In the genomic region with DNA sequence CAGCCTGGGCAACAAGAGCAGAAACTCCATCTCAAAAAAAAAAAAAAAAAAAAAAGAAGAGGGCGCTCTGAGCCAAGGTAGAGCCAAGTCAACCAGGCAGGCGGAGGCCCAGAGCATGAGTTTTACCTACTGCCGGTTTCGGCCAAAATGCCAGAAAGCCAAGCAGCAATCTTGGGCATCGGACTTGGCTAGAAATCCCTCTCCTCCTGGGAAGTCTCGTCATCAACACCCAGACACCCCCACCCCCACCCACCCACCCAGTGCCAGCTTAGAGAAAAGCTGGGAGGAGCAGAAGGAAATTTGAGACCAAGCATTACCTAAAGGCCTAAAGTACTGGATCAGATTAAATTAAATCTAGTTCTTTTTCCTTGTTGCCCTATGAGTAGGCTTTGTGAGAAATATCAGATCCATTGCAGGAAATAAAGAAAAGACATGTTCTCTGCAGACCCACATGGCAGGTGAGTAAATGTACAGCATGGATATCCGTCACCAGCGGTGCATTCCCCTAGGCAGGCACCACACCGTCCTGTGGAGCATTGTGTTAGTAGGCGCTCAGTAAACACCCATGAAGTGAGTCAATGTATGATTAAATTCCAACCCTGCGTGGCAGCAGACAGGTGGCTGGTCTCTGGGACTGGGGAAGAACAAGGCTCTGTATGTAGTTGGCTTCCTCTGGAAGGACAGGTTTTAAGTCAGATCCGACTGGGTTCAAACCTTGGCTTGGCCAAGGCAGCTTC, we compare ENCODE assay signal across 14 cellular contexts. TPM values are rescaled to one million over a fixed set of nuclear protein-coding genes. Genes with fewer than 3 reads are reported as not detected.
DNase-seq lines count a peak whose midpoint lies in the region; ATAC-seq and TF ChIP-seq lines count a peak whose summit lies in the region.
"Had no signal": no experiment of that assay in that cellular context is flagged by ENCODE, and none has a peak within 500 bp of the region (broad histone marks: within the 10 kb centered on the region; RNA-seq: fewer than 3 reads in every experiment).

No MANE protein-coding gene starts in this region.

- peaks cover 9% of the 10 kb centered on the region for H3K36me3 Mint-ChIP-seq in Caco-2 (ENCODE audit: insufficient read depth, unreplicated experiment)

- H3K9me3 ChIP-seq in Caco-2 (no peaks in the 10 kb centered on the region), SK-N-MC (ENCODE audit: low read depth, low read length) (no peaks in the 10 kb centered on the region), vagina (no peaks in the 10 kb centered on the region), transverse colon (no peaks in the 10 kb centered on the region)
- H3K9me3 ChIP-seq: prostate gland had no signal

- H3K36me3 ChIP-seq in Caco-2 (ENCODE audit: control insufficient read depth, insufficient read depth, low read length), result no peaks in the 10 kb centered on the region
- no peaks in the 10 kb centered on the region for H3K36me3 ChIP-seq in SK-N-MC (ENCODE audit: insufficient read depth, low read length)
- no peaks in the 10 kb centered on the region for H3K36me3 ChIP-seq in vagina
- H3K36me3 ChIP-seq in transverse colon, result no peaks in the 10 kb centered on the region
- H3K36me3 ChIP-seq: prostate gland had no signal

- no peak overlapping the region for H3K9ac ChIP-seq in SK-N-MC (ENCODE audit: insufficient read length)

- POLR2A ChIA-PET in Caco-2 (lab: Charles Lee), result interaction anchor here (0.5 kb wide), 1 partner anchor 12 kb away, joined by 3 read pairs; no protein-coding TSS in a partner anchor

- CTCF ChIA-PET in Caco-2 (lab: Charles Lee), result no interaction called here

- in situ Hi-C loops in transverse colon (cut with MboI; ENCODE audit: low pct_ligation_motif_present in 1 of 4, low pct_unique_long_range_greater_than_20kb in 1 of 4, low sequenced_read_pairs in 3 of 4), result no loop called here

- peaks cover 76% of the 10 kb centered on the region for H3K4me1 Mint-ChIP-seq in Caco-2 (ENCODE audit: low read depth, unreplicated experiment)
- H3K4me1 Mint-ChIP-seq: B cell had no signal

- H3K4me3 Mint-ChIP-seq in Caco-2 (ENCODE audit: unreplicated experiment), result no peak overlapping the region
- H3K4me3 Mint-ChIP-seq: B cell had no signal

- no peak for TF ChIP-seq CTCF in Caco-2 (IDR thresholded peaks at IDR 0.05; ENCODE audit: insufficient read depth in 1 of 2, low read depth in 1 of 2, low read length in 1 of 2, severe bottlenecking in 1 of 2, unreplicated experiment in 1 of 2)
- no peak for TF ChIP-seq CTCF in vagina (IDR thresholded peaks at IDR 0.05)
- no peak for TF ChIP-seq CTCF in transverse colon (IDR thresholded peaks at IDR 0.05)

- H3K27ac Mint-ChIP-seq in Caco-2 (ENCODE audit: unreplicated experiment), result peak overlapping the region; percentile 71
- H3K27ac Mint-ChIP-seq: activated T-helper 2 cell treated with anti-CD3 and anti-CD28 coated beads, Interferon-gamma antibody, Interleukin-2, Interleukin-4, amounts not matched to agents 10 μg/mL and 5 μg/mL and 100 μg/mL, durations not matched to agents 14 hours and 24 hours and 36 hours; B cell had no signal

- ATAC-seq in GM18861 (IDR thresholded peaks at IDR 0.05; ENCODE audit: unreplicated experiment), result no peak

- H3K4me3 ChIP-seq in Caco-2 (ENCODE audit: low read depth, low read length), result no peak overlapping the region
- H3K4me3 ChIP-seq in SK-N-MC, result no peak overlapping the region
- H3K4me3 ChIP-seq in vagina, result no peak overlapping the region
- no peak overlapping the region for H3K4me3 ChIP-seq in transverse colon
- H3K4me3 ChIP-seq: prostate gland had no signal

- H3K9me3 Mint-ChIP-seq in Caco-2 (ENCODE audit: unreplicated experiment), result no peaks in the 10 kb centered on the region
- H3K9me3 Mint-ChIP-seq: activated T-helper 2 cell treated with anti-CD3 and anti-CD28 coated beads, Interferon-gamma antibody, Interleukin-2, Interleukin-4, amounts not matched to agents 10 μg/mL and 5 μg/mL and 100 μg/mL, durations not matched to agents 14 hours and 24 hours and 36 hours had no signal

- H3K4me1 ChIP-seq in Caco-2 (peaks cover 82% of the 10 kb centered on the region), vagina (peaks cover 40% of the 10 kb centered on the region), transverse colon (peaks cover 0 to 8% (median 3%) of the 10 kb centered on the region in 4 donors)
- H3K4me1 ChIP-seq: prostate gland had no signal

- 77 to 87% methylated on average over 7 to 12 of the region's 12 CpGs for WGBS in transverse colon (ENCODE audit: low coverage in 1 of 2), 2 donors

- intact Hi-C loops in Caco-2 (cut with micrococcal nuclease; ENCODE audit: unreplicated experiment) (loop anchor here (1.0 kb wide), 1 partner anchor 10 kb away; no protein-coding TSS in a partner anchor), vagina (cut with DNase I) (no loop called here), transverse colon (cut with DNase I; ENCODE audit: low total_unique reads) (no loop called here)

- H3K27me3 ChIP-seq in Caco-2 (replicated peaks; ENCODE audit: control insufficient read depth, insufficient read depth, low read length) (no peaks in the 10 kb centered on the region), vagina (no peaks in the 10 kb centered on the region), transverse colon (no peaks in the 10 kb centered on the region)

- DNase-seq in Caco-2 (peak; percentile 86 to 89), M059J (ENCODE audit: low read depth) (peak; percentile 77), SK-N-MC (ENCODE audit: low read depth, low spot score) (no peak), kidney tubule cell (ENCODE audit: low spot score) (peak; percentile 93), vagina (ENCODE audit: extremely low spot score in 2 of 2) (no peak), transverse colon (no peak)
- DNase-seq in stimulated activated CD8-positive, alpha-beta memory T cell treated with anti-CD3 and anti-CD28 coated beads, Interleukin-4, amount 100 ng/mL, for 48 hours, result no peak
- DNase-seq: activated CD4-positive, alpha-beta T cell treated with anti-CD3 and anti-CD28 coated beads for 4 hours; midbrain; stimulated activated naive CD4-positive, alpha-beta T cell had no signal

- BruUV-seq in Caco-2 (replicated peaks; lab: Mats Ljungman, UMichigan), result no TSS peak

- no peak for TF ChIP-seq EP300 in transverse colon (IDR thresholded peaks at IDR 0.05; ENCODE audit: low read depth)

- H3K27me3 Mint-ChIP-seq in Caco-2 (ENCODE audit: insufficient read depth, unreplicated experiment), result no peaks in the 10 kb centered on the region

- no peak for TF ChIP-seq POLR2A in vagina (IDR thresholded peaks at IDR 0.05)
- no peak for TF ChIP-seq POLR2A in transverse colon (IDR thresholded peaks at IDR 0.05)

- H3K27ac ChIP-seq in SK-N-MC, result peak overlapping the region; percentile 9; the same call in 1 of the 2 replicates
- H3K27ac ChIP-seq in vagina, result no peak overlapping the region
- H3K27ac ChIP-seq in transverse colon, result no peak overlapping the region
- H3K27ac ChIP-seq: prostate gland had no signal

RNA-seq across cellular contexts. Expression of gene RIPOR3, which starts 21.0 kb away (rescaled TPM):
- 0.18 and 0.67 TPM in 2 replicates for total RNA-seq in Caco-2 (2022)
- 1.5 and 1.9 TPM in 2 replicates for total RNA-seq in M059J (2014; rRNA removed; shearing (Covaris generic))
- total RNA-seq in vagina, result 38.1 TPM
- 10 to 100 TPM in 1 of 4 donors, 1 to 10 TPM in 3; 4.6 to 15.7 (median 8.7) TPM for total RNA-seq in transverse colon
- total RNA-seq: activated T-helper 2 cell treated with anti-CD3 and anti-CD28 coated beads, Interferon-gamma antibody, Interleukin-2, Interleukin-4, amounts not matched to agents 10 μg/mL and 5 μg/mL and 100 μg/mL, durations not matched to agents 14 hours and 24 hours and 36 hours had no signal

Comparison
In these comparisons a context has a peak if more than half of its experiments do, and no peak if none do; other contexts are left out.
1. DNase-seq: peak in Caco-2 (2 of 2), M059J (single experiment) and kidney tubule cell (single experiment); none in SK-N-MC (single experiment), vagina (0 of 2), transverse colon (single experiment) and stimulated activated CD8-positive, alpha-beta memory T cell treated with anti-CD3 and anti-CD28 coated beads, Interleukin-4, amount 100 ng/mL, for 48 hours (single experiment).